ENCODE assay signal across 14 cellular contexts in genomic region chr1:174692313-174692712, GRCh38.
DNase-seq lines count a peak whose midpoint lies in the region; ATAC-seq, FAIRE-seq and TF ChIP-seq lines count a peak whose summit lies in the region.
"Had no signal": no experiment of that assay in that cellular context is flagged by ENCODE, and none has a peak within 500 bp of the region (broad histone marks: within the 10 kb centered on the region; RNA-seq: fewer than 3 reads in every experiment).

No MANE protein-coding gene starts in this region.

- ATAC-seq in WTC11 (peak; percentile 82), HG02571 (IDR thresholded peaks at IDR 0.05; ENCODE audit: unreplicated experiment) (no peak)

- CTCF ChIA-PET in WTC11 (lab: Charles Lee): interaction anchor here (1.0 to 1.4 kb wide), 4 partner anchors 10 to 430 kb away, joined by 3 to 5 read pairs (median 4); no protein-coding TSS in a partner anchor

- no peak overlapping the region for H3K4me3 ChIP-seq in fibroblast of villous mesenchyme (ENCODE audit: low read depth, low read length)
- H3K4me3 ChIP-seq: right atrium auricular region, testis had no signal

- peak; percentile 40 for DNase-seq in A172 (ENCODE audit: low spot score)
- peak; percentile 48 for DNase-seq in HCEC 1CT
- DNase-seq in WTC11 (ENCODE audit: low spot score): no peak
- peak; percentile 5 for DNase-seq in fibroblast of villous mesenchyme (ENCODE audit: low read depth)
- DNase-seq in HuH-7.5 (ENCODE audit: low spot score): no peak
- DNase-seq in frontal cortex (ENCODE audit: low spot score in 2 of 2): no peak
- DNase-seq in COR-L47 (lab: John Stamatoyannopoulos, UW): no peak
- DNase-seq: activated CD8-positive, alpha-beta memory T cell treated with anti-CD3 and anti-CD28 coated beads for 24 hours; activated naive CD4-positive, alpha-beta T cell treated with anti-CD3 and anti-CD28 coated beads, Interleukin-2, amount 10 ng/mL, durations not matched to agents 7 days and 5 days; AML-193; NCI-H187; testis had no signal

- FAIRE-seq in frontal cortex (lab: Jason Lieb, UNC): no peak

- TF ChIP-seq CTCF in WTC11 (IDR thresholded peaks at IDR 0.05) (no peak), fibroblast of villous mesenchyme (IDR thresholded peaks at IDR 0.05; ENCODE audit: insufficient read depth, low read depth, low read length) (no peak)

- H3K27ac Mint-ChIP-seq in WTC11: no peak overlapping the region
- H3K27ac Mint-ChIP-seq: activated naive CD4-positive, alpha-beta T cell treated with anti-CD3 and anti-CD28 coated beads, Interleukin-2, amount 10 ng/mL, durations not matched to agents 7 days and 5 days had no signal

- no peaks in the 10 kb centered on the region for H3K36me3 Mint-ChIP-seq in WTC11
- H3K36me3 Mint-ChIP-seq: activated naive CD4-positive, alpha-beta T cell treated with anti-CD3 and anti-CD28 coated beads, Interleukin-2, amount 10 ng/mL, durations not matched to agents 7 days and 5 days had no signal

- peaks cover 13% of the 10 kb centered on the region for H3K4me1 Mint-ChIP-seq in WTC11
- H3K4me1 Mint-ChIP-seq: activated naive CD4-positive, alpha-beta T cell treated with anti-CD3 and anti-CD28 coated beads, Interleukin-2, amount 10 ng/mL, durations not matched to agents 7 days and 5 days had no signal

- H3K9me3 Mint-ChIP-seq in WTC11: peaks cover 5% of the 10 kb centered on the region; the same call in 1 of the 2 replicates
- H3K9me3 Mint-ChIP-seq: activated naive CD4-positive, alpha-beta T cell treated with anti-CD3 and anti-CD28 coated beads, Interleukin-2, amount 10 ng/mL, durations not matched to agents 7 days and 5 days had no signal

- POLR2A ChIA-PET in WTC11 (lab: Charles Lee): no interaction called here

- no peaks in the 10 kb centered on the region for H3K27me3 Mint-ChIP-seq in WTC11 (ENCODE audit: low read depth)
- H3K27me3 Mint-ChIP-seq: activated naive CD4-positive, alpha-beta T cell treated with anti-CD3 and anti-CD28 coated beads, Interleukin-2, amount 10 ng/mL, durations not matched to agents 7 days and 5 days had no signal

- no peak overlapping the region for H3K4me3 Mint-ChIP-seq in WTC11
- H3K4me3 Mint-ChIP-seq: activated naive CD4-positive, alpha-beta T cell treated with anti-CD3 and anti-CD28 coated beads, Interleukin-2, amount 10 ng/mL, durations not matched to agents 7 days and 5 days had no signal

TF ChIP-seq in WTC11, 78 proteins besides CTCF, POLR2A, EP300 and RAD21:
- TF ChIP-seq HMGA2 (CRISPR knock-in tag; IDR thresholded peaks at IDR 0.05) (no peak), MAX (CRISPR knock-in tag; IDR thresholded peaks at IDR 0.05) (no peak), JUN (CRISPR knock-in tag; IDR thresholded peaks at IDR 0.05) (no peak), ATF1 (CRISPR knock-in tag; IDR thresholded peaks at IDR 0.05) (no peak), JAZF1 (CRISPR knock-in tag; IDR thresholded peaks at IDR 0.05) (no peak)

Comparison
In these comparisons a context has a peak if more than half of its experiments do, and no peak if none do; other contexts are left out.
1. DNase-seq: peak in A172 (single experiment), HCEC 1CT (single experiment) and fibroblast of villous mesenchyme (single experiment); none in WTC11 (single experiment), HuH-7.5 (single experiment), frontal cortex (0 of 2) and COR-L47 (single experiment).